ENCODE assay signal across 20 cellular contexts in genomic region chr5:132853790-132854189, GRCh38. TPM values are rescaled to one million over a fixed set of nuclear protein-coding genes. Genes with fewer than 3 reads are reported as not detected.
"Had no signal": no experiment of that assay in that cellular context is flagged by ENCODE, and none has a peak within 500 bp of the region (broad histone marks: within the 10 kb centered on the region; RNA-seq: fewer than 3 reads in every experiment).

No MANE protein-coding gene starts in this region.

- H3K27ac Mint-ChIP-seq: activated CD4-positive, alpha-beta memory T cell treated with anti-CD3 and anti-CD28 coated beads for 36 hours; activated naive CD4-positive, alpha-beta T cell treated with anti-CD3 and anti-CD28 coated beads, Interleukin-2, amount 50 U/mL, for 72 hours; dendritic cell treated with granulocyte-macrophage colony-stimulating factor and Interleukin-4, amounts not matched to agents 40 ng/mL and 50 ng/mL, for 4 days; effector memory CD8-positive, alpha-beta T cell had no signal

- H3K9me3 ChIP-seq: gastrocnemius medialis, heart right ventricle, left ventricle myocardium inferior, stomach, thoracic aorta, uterus had no signal

- H3K36me3 ChIP-seq: brain microvascular endothelial cell, gastrocnemius medialis, heart right ventricle, left ventricle myocardium inferior, stomach, thoracic aorta, uterus had no signal

- H3K27me3 ChIP-seq: brain microvascular endothelial cell, gastrocnemius medialis, heart right ventricle, stomach, uterus had no signal

- H3K4me1 ChIP-seq: gastrocnemius medialis, uterus had no signal

- H3K36me3 Mint-ChIP-seq: activated CD4-positive, alpha-beta memory T cell treated with anti-CD3 and anti-CD28 coated beads for 36 hours; activated naive CD4-positive, alpha-beta T cell treated with anti-CD3 and anti-CD28 coated beads, Interleukin-2, amount 50 U/mL, for 72 hours had no signal

- DNase-seq: activated CD4-positive, alpha-beta memory T cell treated with anti-CD3 and anti-CD28 coated beads for 36 hours; activated effector memory CD4-positive, alpha-beta T cell treated with anti-CD3 and anti-CD28 coated beads, Interleukin-2, amount 50 U/mL, for 16 hours; activated T-cell treated with anti-CD3 and anti-CD28 coated beads, Interleukin-2, amount 50 U/mL, for 4 hours; amygdala; brain microvascular endothelial cell; cerebellar nuclear complex; effector memory CD8-positive, alpha-beta T cell; gastrocnemius medialis; heart right ventricle; left ventricle myocardium inferior; stimulated activated CD4-positive, alpha-beta T cell treated with anti-CD3 and anti-CD28 coated beads, Interleukin-15, amount 100 ng/mL, for 24 hours; stimulated activated CD4-positive, alpha-beta T cell treated with anti-CD3 and anti-CD28 coated beads, Interleukin-4, amount 100 ng/mL, for 4 hours; uterus had no signal

- H3K4me3 ChIP-seq: gastrocnemius medialis, heart right ventricle, left ventricle myocardium inferior, stomach, thoracic aorta, uterus had no signal

- H3K27ac ChIP-seq: brain microvascular endothelial cell, epithelial cell of prostate, gastrocnemius medialis, left ventricle myocardium inferior, thoracic aorta, uterus had no signal

- H3K4me3 Mint-ChIP-seq: activated CD4-positive, alpha-beta memory T cell treated with anti-CD3 and anti-CD28 coated beads for 36 hours; activated T-cell treated with anti-CD3 and anti-CD28 coated beads, Interleukin-2, amount 50 U/mL, for 4 hours; dendritic cell treated with granulocyte-macrophage colony-stimulating factor and Interleukin-4, amounts not matched to agents 40 ng/mL and 50 ng/mL, for 4 days; effector memory CD8-positive, alpha-beta T cell had no signal

- ATAC-seq: activated CD4-positive, CD25-positive, alpha-beta regulatory T cell treated with anti-CD3 and anti-CD28 coated beads, Interleukin-2, amount 50 U/mL, for 24 hours; activated naive CD4-positive, alpha-beta T cell treated with anti-CD3 and anti-CD28 coated beads, Interleukin-2, amount 50 U/mL, for 72 hours; activated T-cell treated with anti-CD3 and anti-CD28 coated beads, Interleukin-2, amount 50 U/mL, for 4 hours; effector memory CD8-positive, alpha-beta T cell; gastrocnemius medialis had no signal

- H3K9me3 Mint-ChIP-seq: activated CD4-positive, alpha-beta memory T cell treated with anti-CD3 and anti-CD28 coated beads for 36 hours; activated naive CD4-positive, alpha-beta T cell treated with anti-CD3 and anti-CD28 coated beads, Interleukin-2, amount 50 U/mL, for 72 hours; activated T-cell treated with anti-CD3 and anti-CD28 coated beads, Interleukin-2, amount 50 U/mL, for 4 hours; dendritic cell treated with granulocyte-macrophage colony-stimulating factor and Interleukin-4, amounts not matched to agents 40 ng/mL and 50 ng/mL, for 4 days; effector memory CD8-positive, alpha-beta T cell had no signal

RNA-seq across cellular contexts. Expression of gene GDF9, which starts 12.5 kb away (rescaled TPM):
- total RNA-seq: thoracic aorta had no signal

RNA-seq across cellular contexts. Expression of gene SOWAHA, which starts 40.7 kb away (rescaled TPM):
- total RNA-seq: activated CD4-positive, alpha-beta memory T cell treated with anti-CD3 and anti-CD28 coated beads for 36 hours; activated naive CD4-positive, alpha-beta T cell treated with anti-CD3 and anti-CD28 coated beads, Interleukin-2, amount 50 U/mL, for 72 hours; left ventricle myocardium inferior; osteocyte had no signal
